Comparison of ENCODE assay signal across 8 cellular contexts in the genomic region with DNA sequence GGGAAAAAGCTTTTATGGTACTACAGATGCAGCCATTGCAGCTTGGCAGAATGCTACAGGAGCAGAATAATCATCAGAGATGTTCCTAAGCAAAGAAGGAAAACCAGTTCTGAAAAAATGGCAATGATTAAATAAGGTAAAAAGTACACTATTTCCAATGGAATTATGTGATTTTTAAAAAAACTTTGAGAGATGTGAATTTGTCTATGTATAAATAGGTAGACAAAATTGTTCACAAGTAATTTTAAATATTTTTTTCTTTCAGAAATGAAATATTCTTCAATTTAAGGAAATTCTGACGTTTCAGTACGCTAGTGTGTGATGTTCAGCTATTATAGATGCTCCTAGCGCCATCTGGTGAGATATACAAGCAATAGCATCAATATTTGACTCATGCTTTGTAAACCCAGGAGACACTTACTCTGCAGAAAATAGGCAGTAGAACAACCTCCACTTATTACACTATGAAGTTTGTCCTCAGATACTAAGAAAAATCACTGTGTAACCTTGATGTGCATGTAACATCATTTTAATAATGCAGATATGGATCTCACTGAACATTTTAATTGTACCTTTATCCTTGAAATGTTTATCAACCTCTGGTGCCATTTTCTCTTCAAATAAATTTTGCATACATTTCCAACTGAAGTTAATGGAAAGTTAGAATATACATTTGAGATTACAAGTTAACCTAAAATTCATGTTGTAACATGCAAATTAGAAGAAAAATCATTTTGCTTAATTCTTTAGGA.
DNase-seq lines count a peak whose midpoint lies in the region; ATAC-seq, FAIRE-seq and TF ChIP-seq lines count a peak whose summit lies in the region.

No MANE protein-coding gene starts in this region.

- no CpG with 5 or more reads among the region's 3 CpGs for WGBS in trophoblast cell (ENCODE audit: extremely low coverage, insufficient coverage, insufficient read length)
- WGBS in lower leg skin, 2 donors, result 0 to 2% methylated on average over 3 of the region's 3 CpGs

- no peak overlapping the region for H3K4me3 ChIP-seq in trophoblast cell (ENCODE audit: low read depth, low read length)
- no peak overlapping the region for H3K4me3 ChIP-seq in lower leg skin (ENCODE audit: low read depth, poor library complexity, severe bottlenecking)

- intact Hi-C loops in lower leg skin (cut with DNase I; ENCODE audit: low total_unique reads), result loop anchor here (5.0 kb wide), 1 partner anchor 180 kb away; no protein-coding TSS in a partner anchor

- peak in 1 of 3 donors; percentile 36 for TF ChIP-seq CTCF in lower leg skin (IDR thresholded peaks at IDR 0.05)

- H3K9ac ChIP-seq in trophoblast cell (ENCODE audit: low read length), result no peak overlapping the region

- no peak overlapping the region for H3K14ac ChIP-seq in trophoblast cell (ENCODE audit: low read length)

- H4K8ac ChIP-seq in trophoblast cell (ENCODE audit: low read depth, low read length), result no peak overlapping the region

- no peaks in the 10 kb centered on the region for H3K36me3 ChIP-seq in trophoblast cell (ENCODE audit: control insufficient read depth in 1 of 2, insufficient read depth in 2 of 2, low read length in 2 of 2)

- no peak overlapping the region for H3K4me2 ChIP-seq in trophoblast cell (ENCODE audit: low read length)

- no peak overlapping the region for H2BK12ac ChIP-seq in trophoblast cell (ENCODE audit: low read length)

- no peaks in the 10 kb centered on the region for H3K27me3 ChIP-seq in trophoblast cell (ENCODE audit: insufficient read depth, low read length)

- peaks cover 0 to 2% of the 10 kb centered on the region in 2 experiments for H3K4me1 ChIP-seq in trophoblast cell (ENCODE audit: control insufficient read depth in 1 of 2, insufficient read depth in 2 of 2, low read length in 2 of 2)

- no peak overlapping the region for H3K18ac ChIP-seq in trophoblast cell (ENCODE audit: low read length)

- FAIRE-seq in GM18507 (lab: Jason Lieb, UNC), result peak; percentile 82
- FAIRE-seq in TTC549 (lab: Jason Lieb, UNC), result peak; percentile 95

- no peak overlapping the region for H2BK5ac ChIP-seq in trophoblast cell (ENCODE audit: low read depth, low read length, poor library complexity)

- no peak overlapping the region for H2AK5ac ChIP-seq in trophoblast cell (ENCODE audit: low read length)

- DNase-seq in AG20443 (ENCODE audit: low spot score) (peak; percentile 67), GM18507 (ENCODE audit: extremely low spot score, insufficient read length, low read depth) (peak; percentile 32), NCI-H146 (lab: John Stamatoyannopoulos, UW) (peak; percentile 67), foreskin melanocyte (peak; percentile 32), trophoblast cell (peak; percentile 37 to 81), lower leg skin (ENCODE audit: low spot score in 2 of 2) (no peak)

- no peak overlapping the region for H3K23ac ChIP-seq in trophoblast cell (ENCODE audit: low read length)

- H3K4ac ChIP-seq in trophoblast cell (ENCODE audit: low read depth, low read length), result no peak overlapping the region

- peak; percentile 81 for ATAC-seq in HG02884 (IDR thresholded peaks at IDR 0.05; ENCODE audit: unreplicated experiment)

- H4K12ac ChIP-seq in trophoblast cell (ENCODE audit: low read depth, low read length), result no peak overlapping the region

- no peak overlapping the region for H2AFZ ChIP-seq in trophoblast cell (ENCODE audit: insufficient read depth, low read length, poor library complexity)

- H3K79me2 ChIP-seq in trophoblast cell (ENCODE audit: control insufficient read depth, insufficient read depth, low read length, poor library complexity), result no peaks in the 10 kb centered on the region

- H3K27ac ChIP-seq in trophoblast cell (ENCODE audit: low read depth, low read length), result no peak overlapping the region

- TF ChIP-seq POLR2A in lower leg skin (IDR thresholded peaks at IDR 0.05), result no peak

- no peak overlapping the region for H4K91ac ChIP-seq in trophoblast cell (ENCODE audit: low read depth, low read length)

- H3K9me3 ChIP-seq in trophoblast cell (ENCODE audit: insufficient read depth, low read depth, low read length), result no peaks in the 10 kb centered on the region

- H3K79me1 ChIP-seq in trophoblast cell (ENCODE audit: low read length), result no peaks in the 10 kb centered on the region

- no peak overlapping the region for H2BK120ac ChIP-seq in trophoblast cell (ENCODE audit: insufficient read depth, low read length, poor library complexity)

Comparison
In these comparisons a context has a peak if more than half of its experiments do, and no peak if none do; other contexts are left out.
1. DNase-seq: peak in AG20443 (single experiment), GM18507 (single experiment), NCI-H146 (single experiment), foreskin melanocyte (single experiment) and trophoblast cell (2 of 2); none in lower leg skin (0 of 2).